Comparison of ENCODE assay signal across 24 cellular contexts in genomic region chr15:72217216-72217615, GRCh38. TPM values are rescaled to one million over a fixed set of nuclear protein-coding genes. Genes with fewer than 3 reads are reported as not detected.
A peak's percentile ranks its signal among the peaks of the same experiment; 100 is the strongest.
DNase-seq lines count a peak whose midpoint lies in the region; ATAC-seq and TF ChIP-seq lines count a peak whose summit lies in the region.
"Had no signal": no experiment of that assay in that cellular context is flagged by ENCODE, and none has a peak within 500 bp of the region (broad histone marks: within the 10 kb centered on the region; RNA-seq: fewer than 3 reads in every experiment).

No MANE protein-coding gene starts in this region.

- TF ChIP-seq CTCF in HFFc6 (IDR thresholded peaks at IDR 0.05): no peak
- TF ChIP-seq CTCF in osteoblast (IDR thresholded peaks at IDR 0.05; ENCODE audit: extremely low read depth, low read depth, low read length): no peak
- no peak for TF ChIP-seq CTCF in glutamatergic neuron (IDR thresholded peaks at IDR 0.05; ENCODE audit: partially characterized antibody, unreplicated experiment)

- H3K4me3 ChIP-seq in osteoblast (ENCODE audit: insufficient read depth, low read length): no peak overlapping the region
- H3K4me3 ChIP-seq: neural progenitor cell had no signal

- H3K36me3 ChIP-seq in osteoblast (ENCODE audit: insufficient read depth, low read length): peaks cover 97% of the 10 kb centered on the region

- ATAC-seq in activated naive CD4-positive, alpha-beta T cell treated with anti-CD3 and anti-CD28 coated beads, Interleukin-2, amount 50 U/mL, for 72 hours: no peak
- ATAC-seq: left lobe of liver had no signal

- peak overlapping the region; percentile 18 to 57 for H3K27ac Mint-ChIP-seq in activated naive CD4-positive, alpha-beta T cell treated with anti-CD3 and anti-CD28 coated beads, Interleukin-2, amount 50 U/mL, for 72 hours
- H3K27ac Mint-ChIP-seq in HFFc6 (peak overlapping the region; percentile 86), glutamatergic neuron (ENCODE audit: unreplicated experiment) (no peak overlapping the region)
- H3K27ac Mint-ChIP-seq: neural progenitor cell had no signal

- H3K4me2 ChIP-seq in osteoblast (ENCODE audit: insufficient read depth, low read length): no peak overlapping the region
- H3K4me2 ChIP-seq: neural progenitor cell had no signal

- H3K36me3 Mint-ChIP-seq in activated naive CD4-positive, alpha-beta T cell treated with anti-CD3 and anti-CD28 coated beads, Interleukin-2, amount 50 U/mL, for 72 hours: peaks cover 28 to 68% of the 10 kb centered on the region in 2 donors
- H3K36me3 Mint-ChIP-seq in HFFc6 (ENCODE audit: low read depth): peaks cover 55% of the 10 kb centered on the region
- H3K36me3 Mint-ChIP-seq in glutamatergic neuron (ENCODE audit: unreplicated experiment): no peaks in the 10 kb centered on the region

- H3K79me2 ChIP-seq in osteoblast (ENCODE audit: insufficient read depth, low read length): peaks cover 87% of the 10 kb centered on the region

- no peak overlapping the region for H2AFZ ChIP-seq in osteoblast (ENCODE audit: low read length)
- H2AFZ ChIP-seq: neural progenitor cell had no signal

- peak overlapping the region; percentile 59 for H3K27ac ChIP-seq in osteoblast (ENCODE audit: low read depth, low read length)
- H3K27ac ChIP-seq: neural progenitor cell had no signal

- H3K9me3 ChIP-seq in osteoblast (ENCODE audit: low read depth, low read length): no peaks in the 10 kb centered on the region

- H3K4me3 Mint-ChIP-seq in HFFc6 (0 out of 2 replicates have a peak overlapping the region, but pooled peaks have one; percentile 6), glutamatergic neuron (ENCODE audit: unreplicated experiment) (no peak overlapping the region)
- H3K4me3 Mint-ChIP-seq: brain; CD4-positive, alpha-beta memory T cell; immature natural killer cell; neural progenitor cell had no signal

- peaks cover 54% of the 10 kb centered on the region for H3K4me1 Mint-ChIP-seq in HFFc6 (ENCODE audit: low read depth)
- peaks cover 11% of the 10 kb centered on the region for H3K4me1 Mint-ChIP-seq in glutamatergic neuron (ENCODE audit: low read depth, unreplicated experiment)

- H4K20me1 ChIP-seq in osteoblast (ENCODE audit: insufficient read depth, low read length): peaks cover 67% of the 10 kb centered on the region

- H3K27me3 Mint-ChIP-seq in HFFc6 (ENCODE audit: insufficient read depth): no peaks in the 10 kb centered on the region
- H3K27me3 Mint-ChIP-seq in glutamatergic neuron (ENCODE audit: unreplicated experiment): no peaks in the 10 kb centered on the region
- H3K27me3 Mint-ChIP-seq: brain; CD4-positive, alpha-beta memory T cell had no signal

- peaks cover 10% of the 10 kb centered on the region for H3K4me1 ChIP-seq in osteoblast (ENCODE audit: insufficient read depth, low read length)

- DNase-seq in activated naive CD4-positive, alpha-beta T cell treated with anti-CD3 and anti-CD28 coated beads, Interleukin-2, amount 50 U/mL, for 72 hours (ENCODE audit: low spot score in 2 of 2): no peak
- DNase-seq in activated naive CD4-positive, alpha-beta T cell treated with Interleukin-2 at 50 U/mL for 16 hours: no peak
- DNase-seq in HFFc6: no peak
- DNase-seq in astrocyte of the hippocampus (ENCODE audit: low read depth, low spot score): peak; percentile 72
- no peak for DNase-seq in osteoblast (ENCODE audit: insufficient read length, low spot score, missing footprints)
- DNase-seq in glutamatergic neuron: no peak
- DNase-seq in HK-2 (ENCODE audit: unreplicated experiment): no peak
- DNase-seq in NCI-H2196 treated with DMSO at 0.1 percent for 48 hours (lab: John Stamatoyannopoulos, UW; ENCODE audit: unreplicated experiment): no peak
- DNase-seq: activated CD4-positive, CD25-positive, alpha-beta regulatory T cell; CD4-positive, alpha-beta memory T cell; GOT3; immature natural killer cell; KBM-7; mesendoderm; NCI-H1092; NCI-H1694; NCI-H446 treated with DMSO at 0.1 percent for 48 hours; stimulated activated CD4-positive, alpha-beta T cell treated with anti-CD3 and anti-CD28 coated beads, Interleukin-15, amount 100 ng/mL, for 24 hours; stimulated activated CD4-positive, alpha-beta T cell treated with anti-CD3 and anti-CD28 coated beads, Interleukin-4, amount 100 ng/mL, for 4 hours; trophoblast cell had no signal

- no peaks in the 10 kb centered on the region for H3K27me3 ChIP-seq in osteoblast (ENCODE audit: insufficient read depth, low read length)
- H3K27me3 ChIP-seq: neural progenitor cell had no signal

- H3K9me3 Mint-ChIP-seq in activated naive CD4-positive, alpha-beta T cell treated with anti-CD3 and anti-CD28 coated beads, Interleukin-2, amount 50 U/mL, for 72 hours: no peaks in the 10 kb centered on the region
- H3K9me3 Mint-ChIP-seq in HFFc6 (no peaks in the 10 kb centered on the region), glutamatergic neuron (ENCODE audit: unreplicated experiment) (peaks cover 2% of the 10 kb centered on the region)
- H3K9me3 Mint-ChIP-seq: CD4-positive, alpha-beta memory T cell; immature natural killer cell; neural progenitor cell had no signal

RNA-seq across cellular contexts. Expression of gene PKM, which starts 13.8 kb away (rescaled TPM):
- 1,000 to 10,000 TPM; 1,316 to 2,692 TPM for total RNA-seq in activated naive CD4-positive, alpha-beta T cell treated with anti-CD3 and anti-CD28 coated beads, Interleukin-2, amount 50 U/mL, for 72 hours
- 1,000 to 10,000 TPM; 2,533 to 2,832 (median 2,656) TPM for total RNA-seq in HFFc6 (2021; fragmentation: NEBNext Ultra II Directional; extraction: Animal tissue kit (Norgen Biotek cat#: 25700))
- total RNA-seq in osteoblast (1,919 and 2,299 TPM in 2 replicates), glutamatergic neuron (ENCODE audit: unreplicated experiment) (949 TPM)

RNA-seq across cellular contexts. Expression of gene GRAMD2A, which starts 19.6 kb away (rescaled TPM):
- not detected for total RNA-seq in activated naive CD4-positive, alpha-beta T cell treated with anti-CD3 and anti-CD28 coated beads, Interleukin-2, amount 50 U/mL, for 72 hours
- total RNA-seq in HFFc6 (2021; fragmentation: NEBNext Ultra II Directional; extraction: Animal tissue kit (Norgen Biotek cat#: 25700)): under 1 TPM in 1 of 6 experiments, not detected in 5; 0.14 TPM
- total RNA-seq in osteoblast (not detected in 2 replicates), glutamatergic neuron (ENCODE audit: unreplicated experiment) (not detected)
- total RNA-seq: CD4-positive, alpha-beta memory T cell; Daoy; left lobe of liver had no signal

RNA-seq across cellular contexts. Expression of gene PARP6, which starts 55.1 kb away (rescaled TPM):
- total RNA-seq in activated naive CD4-positive, alpha-beta T cell treated with anti-CD3 and anti-CD28 coated beads, Interleukin-2, amount 50 U/mL, for 72 hours: 10 to 100 TPM; 52.3 to 64.8 TPM
- total RNA-seq in HFFc6 (2021; fragmentation: NEBNext Ultra II Directional; extraction: Animal tissue kit (Norgen Biotek cat#: 25700)): 10 to 100 TPM; 21.6 to 27.8 (median 24.6) TPM
- total RNA-seq in osteoblast: 40.4 and 43.4 TPM in 2 replicates
- 193 TPM for total RNA-seq in glutamatergic neuron (ENCODE audit: unreplicated experiment)
